Comparison of ENCODE assay signal across 10 cellular contexts in genomic region chr5:95238560-95239325, GRCh38. TPM values are rescaled to one million over a fixed set of nuclear protein-coding genes. Genes with fewer than 3 reads are reported as not detected.
DNase-seq lines count a peak whose midpoint lies in the region; ATAC-seq and TF ChIP-seq lines count a peak whose summit lies in the region.
"Had no signal": no experiment of that assay in that cellular context is flagged by ENCODE, and none has a peak within 500 bp of the region (broad histone marks: within the 10 kb centered on the region; RNA-seq: fewer than 3 reads in every experiment).

No MANE protein-coding gene starts in this region.

- H3K36me3 ChIP-seq in mesenchymal stem cell (ENCODE audit: control insufficient read depth in 1 of 2, insufficient read depth in 2 of 2, low read depth in 1 of 2, low read length in 2 of 2) = no peaks in the 10 kb centered on the region

- H3K36me3 Mint-ChIP-seq in WTC11 = no peaks in the 10 kb centered on the region
- H3K36me3 Mint-ChIP-seq: activated naive CD8-positive, alpha-beta T cell treated with anti-CD3 and anti-CD28 coated beads, Interleukin-2, amount 10 ng/mL, durations not matched to agents 7 days and 5 days had no signal

- peaks cover 7% of the 10 kb centered on the region for H3K4me1 Mint-ChIP-seq in WTC11
- H3K4me1 Mint-ChIP-seq: activated naive CD8-positive, alpha-beta T cell treated with anti-CD3 and anti-CD28 coated beads, Interleukin-2, amount 10 ng/mL, durations not matched to agents 7 days and 5 days had no signal

- no peak overlapping the region for H2AFZ ChIP-seq in mesenchymal stem cell (ENCODE audit: low read depth, low read length)

- H3K4me1 ChIP-seq in mesenchymal stem cell (ENCODE audit: control insufficient read depth, insufficient read depth, low read depth, low read length) = peaks cover 2% of the 10 kb centered on the region

- no peak overlapping the region for H3K4me3 ChIP-seq in mesenchymal stem cell (ENCODE audit: insufficient read depth in 1 of 2, low read depth in 1 of 2, low read length in 2 of 2)

- no peaks in the 10 kb centered on the region for H3K9me3 ChIP-seq in mesenchymal stem cell (ENCODE audit: control insufficient read depth, low read length)

- no peak overlapping the region for H3K27ac Mint-ChIP-seq in WTC11
- H3K27ac Mint-ChIP-seq: activated naive CD8-positive, alpha-beta T cell treated with anti-CD3 and anti-CD28 coated beads, Interleukin-2, amount 10 ng/mL, durations not matched to agents 7 days and 5 days had no signal

- H3K14ac ChIP-seq in mesenchymal stem cell (ENCODE audit: low read length in 2 of 2) = no peak overlapping the region

- H3K4me2 ChIP-seq in mesenchymal stem cell (ENCODE audit: low read length, poor library complexity, severe bottlenecking) = no peak overlapping the region

- no peaks in the 10 kb centered on the region for H3K27me3 ChIP-seq in mesenchymal stem cell (ENCODE audit: control insufficient read depth in 1 of 2, insufficient read depth in 1 of 2, low read length in 2 of 2)

- H2BK120ac ChIP-seq in mesenchymal stem cell (ENCODE audit: low read depth, low read length) = no peak overlapping the region

- no peak overlapping the region for H2BK12ac ChIP-seq in mesenchymal stem cell (ENCODE audit: low read length in 2 of 2)

- peaks cover 9% of the 10 kb centered on the region for H3K9me3 Mint-ChIP-seq in WTC11
- H3K9me3 Mint-ChIP-seq: activated naive CD8-positive, alpha-beta T cell treated with anti-CD3 and anti-CD28 coated beads, Interleukin-2, amount 10 ng/mL, durations not matched to agents 7 days and 5 days had no signal

- H3K79me1 ChIP-seq in mesenchymal stem cell (replicated peaks; ENCODE audit: low read length, poor library complexity, severe bottlenecking) = no peaks in the 10 kb centered on the region

- H3K18ac ChIP-seq in mesenchymal stem cell (ENCODE audit: low read depth in 1 of 2, low read length in 2 of 2) = no peak overlapping the region

- ATAC-seq in HG02759 (IDR thresholded peaks at IDR 0.05; ENCODE audit: unreplicated experiment) (peak; percentile 38), WTC11 (no peak), GM18867 (IDR thresholded peaks at IDR 0.05; ENCODE audit: unreplicated experiment) (no peak)

- no peak overlapping the region for H3K23ac ChIP-seq in mesenchymal stem cell (ENCODE audit: low read length in 2 of 2)

- TF ChIP-seq CTCF in WTC11 (IDR thresholded peaks at IDR 0.05) = no peak

- 81% methylated on average over 10 of the region's 10 CpGs for WGBS in mesenchymal stem cell

- H3K27ac ChIP-seq in mesenchymal stem cell (ENCODE audit: low read length, poor library complexity, severe bottlenecking) = no peak overlapping the region

- no peak overlapping the region for H4K91ac ChIP-seq in mesenchymal stem cell (ENCODE audit: low read length)

- H3K4ac ChIP-seq in mesenchymal stem cell (ENCODE audit: low read depth in 1 of 2, low read length in 2 of 2) = no peak overlapping the region

- CTCF ChIA-PET in WTC11 (lab: Charles Lee) = no interaction called here

- H3K27me3 Mint-ChIP-seq in WTC11 (ENCODE audit: low read depth) = no peaks in the 10 kb centered on the region

- H2BK5ac ChIP-seq in mesenchymal stem cell (ENCODE audit: low read depth, low read length, poor library complexity, severe bottlenecking) = no peak overlapping the region

- DNase-seq in COR-L47 (lab: John Stamatoyannopoulos, UW) (peak; percentile 37), amniotic stem cell (lab: John Stamatoyannopoulos, UW) (peak; percentile 14), mesenchymal stem cell (peak; percentile 8), WTC11 (ENCODE audit: low spot score) (no peak)
- DNase-seq in stimulated activated CD4-positive, alpha-beta T cell treated with anti-CD3 and anti-CD28 coated beads, Interleukin-4, amount 100 ng/mL, for 4 hours = no peak
- no peak for DNase-seq in stimulated activated CD8-positive, alpha-beta memory T cell treated with anti-CD3 and anti-CD28 coated beads, Interleukin-4, amount 100 ng/mL, for 48 hours
- DNase-seq: activated naive CD8-positive, alpha-beta T cell treated with anti-CD3 and anti-CD28 coated beads, Interleukin-2, amount 10 ng/mL, durations not matched to agents 7 days and 5 days; SHP77 had no signal

- H4K8ac ChIP-seq in mesenchymal stem cell (ENCODE audit: low read length) = no peak overlapping the region

- POLR2A ChIA-PET in WTC11 (lab: Charles Lee) = no interaction called here

- no peak overlapping the region for H2BK15ac ChIP-seq in mesenchymal stem cell (ENCODE audit: low read depth, poor library complexity, severe bottlenecking)

- H2AK5ac ChIP-seq in mesenchymal stem cell (ENCODE audit: low read length, severe bottlenecking) = no peak overlapping the region

- H3K4me3 Mint-ChIP-seq in WTC11 = no peak overlapping the region
- H3K4me3 Mint-ChIP-seq: activated naive CD8-positive, alpha-beta T cell treated with anti-CD3 and anti-CD28 coated beads, Interleukin-2, amount 10 ng/mL, durations not matched to agents 7 days and 5 days had no signal

- no peak overlapping the region for H3K9ac ChIP-seq in mesenchymal stem cell (ENCODE audit: low read length)

TF ChIP-seq in WTC11, 78 proteins besides CTCF, POLR2A, EP300 and RAD21:
- TF ChIP-seq TCF7 (CRISPR knock-in tag; IDR thresholded peaks at IDR 0.05; ENCODE audit: low read depth) (no peak), CBFB (CRISPR knock-in tag; IDR thresholded peaks at IDR 0.05; ENCODE audit: low read depth) (no peak), FOXK1 (CRISPR knock-in tag; IDR thresholded peaks at IDR 0.05) (no peak), IRF2 (CRISPR knock-in tag; IDR thresholded peaks at IDR 0.05; ENCODE audit: borderline replicate concordance, low read depth) (no peak)

RNA-seq across cellular contexts. Expression of gene MCTP1, which starts 46.2 kb away (rescaled TPM):
- 16.0 TPM for polyA plus RNA-seq in mesenchymal stem cell (2013, experiment 1 of 2)
- polyA plus RNA-seq in mesenchymal stem cell (2013, experiment 2 of 2) = 16.3 TPM
- 3.3 to 5.6 TPM (median 3.6 TPM) in 3 replicates for total RNA-seq in WTC11 (2021)

Comparison
In these comparisons a context has a peak if more than half of its experiments do, and no peak if none do; other contexts are left out.
1. DNase-seq: peak in COR-L47 (single experiment), amniotic stem cell (single experiment) and mesenchymal stem cell (single experiment); none in WTC11 (single experiment), stimulated activated CD4-positive, alpha-beta T cell treated with anti-CD3 and anti-CD28 coated beads, Interleukin-4, amount 100 ng/mL, for 4 hours (0 of 2) and stimulated activated CD8-positive, alpha-beta memory T cell treated with anti-CD3 and anti-CD28 coated beads, Interleukin-4, amount 100 ng/mL, for 48 hours (single experiment).